ENCODE assay signal across 8 cellular contexts in the genomic region with DNA sequence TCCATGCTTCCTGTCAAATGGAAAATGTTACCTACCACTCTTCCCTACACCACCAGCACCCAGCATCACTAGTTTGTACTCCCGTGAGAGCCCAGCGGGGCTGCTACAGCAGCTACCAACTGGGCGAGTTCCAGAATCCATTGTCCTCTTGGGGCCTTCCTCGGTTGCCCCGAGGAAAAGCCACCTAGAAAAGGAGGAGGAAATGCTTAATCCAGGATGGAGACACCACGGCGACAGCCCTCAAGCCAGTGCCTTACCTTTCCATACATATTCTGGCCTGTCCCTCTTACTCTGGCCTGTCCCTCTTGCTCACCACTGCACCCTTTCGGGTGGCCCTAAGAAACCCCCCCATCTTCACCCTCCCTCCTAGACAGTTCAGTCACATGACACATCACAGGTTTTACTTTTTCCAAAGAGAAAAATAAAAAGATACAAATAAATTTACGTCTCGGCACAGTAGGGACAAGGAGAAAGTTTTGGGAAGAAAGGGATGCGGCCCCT. TPM values are rescaled to one million over a fixed set of nuclear protein-coding genes. Genes with fewer than 3 reads are reported as not detected.
DNase-seq lines count a peak whose midpoint lies in the region; ATAC-seq and TF ChIP-seq lines count a peak whose summit lies in the region.

No MANE protein-coding gene starts in this region.

- H3K9ac ChIP-seq in Loucy (ENCODE audit: low read depth, low read length, poor library complexity, severe bottlenecking): peak overlapping the region; percentile 78

- CTCF ChIA-PET in activated CD8-positive, alpha-beta T cell treated with anti-CD3 and anti-CD28 coated beads, Interleukin-2, amount 10 ng/mL, durations not matched to agents 7 days and 5 days (lab: Charles Lee): interaction anchor here (0.6 kb wide), 1 partner anchor 22 kb away, joined by 3 read pairs; no protein-coding TSS in a partner anchor

- DNase-seq in AG20443 (ENCODE audit: low spot score) (peak; percentile 23), GM13977 (ENCODE audit: low spot score) (peak; percentile 44), foreskin fibroblast (peak in 1 of 2 donors; percentile 64), SKM-1 (lab: John Stamatoyannopoulos, UW; ENCODE audit: unreplicated experiment) (no peak)
- DNase-seq in activated CD8-positive, alpha-beta T cell treated with anti-CD3 and anti-CD28 coated beads, Interleukin-2, amount 10 ng/mL, durations not matched to agents 7 days and 5 days: peak; percentile 29

- peaks cover 26% of the 10 kb centered on the region for H3K4me1 Mint-ChIP-seq in activated CD8-positive, alpha-beta T cell treated with anti-CD3 and anti-CD28 coated beads, Interleukin-2, amount 10 ng/mL, durations not matched to agents 7 days and 5 days (ENCODE audit: low read depth)
- H3K4me1 Mint-ChIP-seq in nephron: peaks cover 17% of the 10 kb centered on the region

- H2AFZ ChIP-seq in Loucy (ENCODE audit: low read length): peak overlapping the region; percentile 54

- no peaks in the 10 kb centered on the region for H3K27me3 ChIP-seq in Loucy (ENCODE audit: insufficient read depth, low read length, poor library complexity, severe bottlenecking)

- peak overlapping the region; percentile 99 for H3K27ac Mint-ChIP-seq in activated CD8-positive, alpha-beta T cell treated with anti-CD3 and anti-CD28 coated beads, Interleukin-2, amount 10 ng/mL, durations not matched to agents 7 days and 5 days
- peak overlapping the region; percentile 91 to 96 (median 95) for H3K27ac Mint-ChIP-seq in nephron

- peak overlapping the region; percentile 88 for H3K4me2 ChIP-seq in Loucy (ENCODE audit: low read depth, low read length, poor library complexity, severe bottlenecking)

- peak overlapping the region; percentile 99 for H3K4me3 Mint-ChIP-seq in activated CD8-positive, alpha-beta T cell treated with anti-CD3 and anti-CD28 coated beads, Interleukin-2, amount 10 ng/mL, durations not matched to agents 7 days and 5 days
- H3K4me3 Mint-ChIP-seq in nephron: peak overlapping the region; percentile 95 to 99 (median 98)

- peaks cover 30% of the 10 kb centered on the region for H3K36me3 ChIP-seq in Loucy (ENCODE audit: insufficient read depth, low read length)

- TF ChIP-seq CTCF in GM13977 (IDR thresholded peaks at IDR 0.05; ENCODE audit: extremely low read depth, insufficient read depth, missing control alignments): peak; percentile 22
- TF ChIP-seq CTCF in Loucy (conservative IDR thresholded peaks at IDR 0.05; ENCODE audit: low read length): peak; percentile 41
- peak; percentile 5 for TF ChIP-seq CTCF in foreskin fibroblast (IDR thresholded peaks at IDR 0.05; ENCODE audit: low read depth, low read length)
- no peak for TF ChIP-seq CTCF in nephron (IDR thresholded peaks at IDR 0.05; ENCODE audit: unreplicated experiment in 3 of 3)

- POLR2A ChIA-PET in activated CD8-positive, alpha-beta T cell treated with anti-CD3 and anti-CD28 coated beads, Interleukin-2, amount 10 ng/mL, durations not matched to agents 7 days and 5 days (lab: Charles Lee): no interaction called here

- H3K79me2 ChIP-seq in Loucy (ENCODE audit: insufficient read depth, low read length): peaks cover 33% of the 10 kb centered on the region

- in situ Hi-C loops in GM13977 (cut with MboI; ENCODE audit: low pct_unique_long_range_greater_than_20kb, low sequenced_read_pairs, unreplicated experiment): no loop called here

- no peaks in the 10 kb centered on the region for H3K9me3 Mint-ChIP-seq in activated CD8-positive, alpha-beta T cell treated with anti-CD3 and anti-CD28 coated beads, Interleukin-2, amount 10 ng/mL, durations not matched to agents 7 days and 5 days (ENCODE audit: insufficient read depth)
- no peaks in the 10 kb centered on the region for H3K9me3 Mint-ChIP-seq in nephron

- peaks cover 63% of the 10 kb centered on the region for H3K36me3 Mint-ChIP-seq in activated CD8-positive, alpha-beta T cell treated with anti-CD3 and anti-CD28 coated beads, Interleukin-2, amount 10 ng/mL, durations not matched to agents 7 days and 5 days (ENCODE audit: low read depth)
- peaks cover 58% of the 10 kb centered on the region for H3K36me3 Mint-ChIP-seq in nephron (ENCODE audit: low read depth)

- peaks cover 9% of the 10 kb centered on the region for H3K4me1 ChIP-seq in Loucy (ENCODE audit: insufficient read depth, low read length, poor library complexity, severe bottlenecking)

- no peaks in the 10 kb centered on the region for H3K27me3 Mint-ChIP-seq in activated CD8-positive, alpha-beta T cell treated with anti-CD3 and anti-CD28 coated beads, Interleukin-2, amount 10 ng/mL, durations not matched to agents 7 days and 5 days (ENCODE audit: low read depth)
- H3K27me3 Mint-ChIP-seq in nephron (ENCODE audit: low read depth): no peaks in the 10 kb centered on the region

- H4K20me1 ChIP-seq in Loucy (ENCODE audit: insufficient read depth, low read length, poor library complexity, severe bottlenecking): no peaks in the 10 kb centered on the region

- H3F3A ChIP-seq in Loucy (ENCODE audit: low read depth): peaks cover 18% of the 10 kb centered on the region; the same call in 1 of the 2 replicates

- H3K9me2 ChIP-seq in Loucy (replicated peaks; ENCODE audit: low read depth, low read length): no peaks in the 10 kb centered on the region

- peak; percentile 38 for ATAC-seq in activated CD8-positive, alpha-beta T cell treated with anti-CD3 and anti-CD28 coated beads, Interleukin-2, amount 10 ng/mL, durations not matched to agents 7 days and 5 days
- no peak for ATAC-seq in HG03097 (IDR thresholded peaks at IDR 0.05; ENCODE audit: low FRiP score, unreplicated experiment)

- H3K4me3 ChIP-seq in Loucy (ENCODE audit: low read length, poor library complexity, severe bottlenecking): peak overlapping the region; percentile 85
- H3K4me3 ChIP-seq in foreskin fibroblast (ENCODE audit: low read depth in 1 of 2, low read length in 2 of 2): peak overlapping the region; percentile 85 to 88

- no peaks in the 10 kb centered on the region for H3K9me3 ChIP-seq in Loucy (ENCODE audit: insufficient read depth, low read depth, low read length)

RNA-seq across cellular contexts. Expression of a gene that starts 0.5 kb away (rescaled TPM):
- total RNA-seq in activated CD8-positive, alpha-beta T cell treated with anti-CD3 and anti-CD28 coated beads, Interleukin-2, amount 10 ng/mL, durations not matched to agents 7 days and 5 days: 10 to 100 TPM; 26.0 to 26.4 TPM

RNA-seq across cellular contexts. Expression of a gene that starts 23.5 kb away (rescaled TPM):
- 10 to 100 TPM; 64.5 to 68.9 TPM for total RNA-seq in activated CD8-positive, alpha-beta T cell treated with anti-CD3 and anti-CD28 coated beads, Interleukin-2, amount 10 ng/mL, durations not matched to agents 7 days and 5 days

RNA-seq across cellular contexts. Expression of a gene that starts 30.8 kb away (rescaled TPM):
- total RNA-seq in activated CD8-positive, alpha-beta T cell treated with anti-CD3 and anti-CD28 coated beads, Interleukin-2, amount 10 ng/mL, durations not matched to agents 7 days and 5 days: not detected

RNA-seq across cellular contexts. Expression of a gene that starts 51.3 kb away (rescaled TPM):
- total RNA-seq in activated CD8-positive, alpha-beta T cell treated with anti-CD3 and anti-CD28 coated beads, Interleukin-2, amount 10 ng/mL, durations not matched to agents 7 days and 5 days: 10 to 100 TPM; 11.9 to 12.2 TPM

RNA-seq across cellular contexts. Expression of a gene that starts 53.7 kb away (rescaled TPM):
- 10 to 100 TPM; 64.8 to 70.3 TPM for total RNA-seq in activated CD8-positive, alpha-beta T cell treated with anti-CD3 and anti-CD28 coated beads, Interleukin-2, amount 10 ng/mL, durations not matched to agents 7 days and 5 days

Comparison
In these comparisons a context has a peak if more than half of its experiments do, and no peak if none do; other contexts are left out.
1. CTCF ChIP-seq: peak in GM13977 (single experiment), Loucy (single experiment) and foreskin fibroblast (single experiment); none in nephron (0 of 3).